ENCODE assay signal across 22 cellular contexts in the genomic region with DNA sequence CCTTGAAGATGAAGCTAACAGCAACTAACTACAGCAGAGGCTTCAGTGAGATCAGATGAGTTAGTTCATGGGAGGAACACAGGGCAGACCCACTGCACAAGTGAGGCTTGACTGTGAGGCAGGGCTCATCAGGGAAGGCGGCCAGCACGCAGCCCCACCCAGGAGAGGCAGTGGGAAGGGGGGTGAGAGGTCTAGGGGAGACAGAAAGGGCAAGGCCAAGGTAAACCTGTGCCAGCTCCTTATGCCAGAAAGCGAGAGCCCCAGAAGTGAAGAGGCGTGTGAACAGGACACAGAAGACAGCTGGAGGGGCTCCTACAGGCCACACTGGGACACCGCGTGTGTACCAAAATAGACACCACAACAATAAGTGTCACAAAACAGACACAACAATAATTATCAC.
"Had no signal": no experiment of that assay in that cellular context is flagged by ENCODE, and none has a peak within 500 bp of the region (broad histone marks: within the 10 kb centered on the region; RNA-seq: fewer than 3 reads in every experiment).

No MANE protein-coding gene starts in this region.

- ATAC-seq: foreskin keratinocyte; mucosa of descending colon; naive thymus-derived CD8-positive, alpha-beta T cell; sciatic nerve; stimulated activated memory B cell treated with anti-CD40 and anti-IgM and Interleukin-4, amounts not matched to agents 10 μg/mL and 1 μg/mL and 100 μg/mL, for 72 hours had no signal

- DNase-seq: activated CD4-positive, alpha-beta T cell treated with anti-CD3 and anti-CD28 coated beads, Interleukin-2, amount 50 U/mL, for 1 hour; activated CD4-positive, CD25-positive, alpha-beta regulatory T cell treated with anti-CD3 and anti-CD28 coated beads, Interleukin-2, amount 50 U/mL, for 72 hours; activated CD8-positive, alpha-beta memory T cell treated with anti-CD3 and anti-CD28 coated beads for 24 hours; activated naive CD4-positive, alpha-beta T cell; endodermal cell; foreskin keratinocyte; hippocampal formation; naive thymus-derived CD8-positive, alpha-beta T cell; SJCRH30; stimulated activated CD4-positive, alpha-beta T cell treated with anti-CD3 and anti-CD28 coated beads, Interleukin-4, amount 100 ng/mL, for 24 hours; upper lobe of left lung had no signal

- H3K4me3 ChIP-seq: ascending aorta, breast epithelium, mucosa of descending colon, SJCRH30, thoracic aorta, upper lobe of left lung had no signal

- H3K4me1 ChIP-seq: ascending aorta, breast epithelium, foreskin keratinocyte, parathyroid adenoma, SJCRH30, upper lobe of left lung had no signal

- H3K27ac Mint-ChIP-seq: endodermal cell; memory B cell; stimulated activated memory B cell treated with anti-CD40 and anti-IgM and Interleukin-4, amounts not matched to agents 10 μg/mL and 1 μg/mL and 100 μg/mL, for 72 hours had no signal

- H3K27ac ChIP-seq: ascending aorta, breast epithelium, foreskin keratinocyte, neutrophil, parathyroid adenoma, SJCRH30, thoracic aorta, upper lobe of left lung had no signal

- H3K4me3 Mint-ChIP-seq: endodermal cell; memory B cell; naive thymus-derived CD8-positive, alpha-beta T cell; stimulated activated memory B cell treated with anti-CD40 and anti-IgM and Interleukin-4, amounts not matched to agents 10 μg/mL and 1 μg/mL and 100 μg/mL, for 72 hours had no signal

- FAIRE-seq: colon, islet of Langerhans had no signal

- H2AFZ ChIP-seq: parathyroid adenoma had no signal

- H3K27me3 ChIP-seq: ascending aorta, breast epithelium, foreskin keratinocyte, neutrophil, SJCRH30, upper lobe of left lung had no signal

- H3K27me3 Mint-ChIP-seq: memory B cell; naive thymus-derived CD8-positive, alpha-beta T cell; stimulated activated memory B cell treated with anti-CD40 and anti-IgM and Interleukin-4, amounts not matched to agents 10 μg/mL and 1 μg/mL and 100 μg/mL, for 72 hours had no signal

- H3K9ac ChIP-seq: parathyroid adenoma had no signal

- H3K4me1 Mint-ChIP-seq: memory B cell; stimulated activated memory B cell treated with anti-CD40 and anti-IgM and Interleukin-4, amounts not matched to agents 10 μg/mL and 1 μg/mL and 100 μg/mL, for 72 hours had no signal

- H3K9me3 Mint-ChIP-seq: endodermal cell; memory B cell; naive thymus-derived CD8-positive, alpha-beta T cell; stimulated activated memory B cell treated with anti-CD40 and anti-IgM and Interleukin-4, amounts not matched to agents 10 μg/mL and 1 μg/mL and 100 μg/mL, for 72 hours had no signal

- H3K9me3 ChIP-seq: ascending aorta, breast epithelium, mucosa of descending colon, neutrophil, SJCRH30, thoracic aorta, upper lobe of left lung had no signal
